ENCODE assay signal across 12 cellular contexts in the genomic region with DNA sequence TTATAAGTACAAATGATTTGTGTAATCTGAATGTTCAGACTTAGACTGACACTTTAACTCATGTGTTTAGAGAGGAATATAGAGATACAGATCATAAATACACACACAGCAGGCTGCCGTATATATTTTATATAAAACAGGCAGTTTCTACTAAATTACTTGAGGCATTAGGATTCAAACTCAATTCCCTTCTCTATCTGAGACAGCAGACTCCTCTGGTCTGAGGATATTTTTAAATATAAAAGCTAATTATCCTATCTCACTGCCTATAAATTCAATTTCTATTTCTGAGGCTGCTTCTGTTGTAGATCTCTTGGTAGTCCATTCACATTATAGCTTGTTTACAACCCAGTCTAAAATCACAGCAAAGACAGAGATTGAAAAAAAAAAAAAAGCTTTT.
"Had no signal": no experiment of that assay in that cellular context is flagged by ENCODE, and none has a peak within 500 bp of the region (broad histone marks: within the 10 kb centered on the region; RNA-seq: fewer than 3 reads in every experiment).

No MANE protein-coding gene starts in this region.

- H3K4me1 ChIP-seq: neural progenitor cell had no signal

- FAIRE-seq: colon had no signal

- H3K27ac Mint-ChIP-seq: neural progenitor cell; stimulated activated effector memory CD8-positive, alpha-beta T cell treated with anti-CD3 and anti-CD28 coated beads, Interleukin-12 subunit alpha, Interleukin-12 subunit beta, amount 100 ng/mL, for 72 hours had no signal

- H3K9me3 Mint-ChIP-seq: stimulated activated effector memory CD8-positive, alpha-beta T cell treated with anti-CD3 and anti-CD28 coated beads, Interleukin-12 subunit alpha, Interleukin-12 subunit beta, amount 100 ng/mL, for 72 hours had no signal

- H3K4me3 ChIP-seq: neural progenitor cell, ovary, sigmoid colon had no signal

- H3K4me3 Mint-ChIP-seq: neural progenitor cell; stimulated activated effector memory CD8-positive, alpha-beta T cell treated with anti-CD3 and anti-CD28 coated beads, Interleukin-12 subunit alpha, Interleukin-12 subunit beta, amount 100 ng/mL, for 72 hours had no signal

- H3K36me3 Mint-ChIP-seq: neural progenitor cell; stimulated activated effector memory CD8-positive, alpha-beta T cell treated with anti-CD3 and anti-CD28 coated beads, Interleukin-12 subunit alpha, Interleukin-12 subunit beta, amount 100 ng/mL, for 72 hours had no signal

- DNase-seq: activated CD4-positive, alpha-beta T cell treated with anti-CD3 and anti-CD28 coated beads, Interleukin-2, amount 50 U/mL, for 48 hours; activated naive CD4-positive, alpha-beta T cell treated with anti-CD3 and anti-CD28 coated beads, Interleukin-2, amount 50 U/mL, for 16 hours; amniotic stem cell; ovary; sigmoid colon; stimulated activated CD4-positive, alpha-beta T cell treated with anti-CD3 and anti-CD28 coated beads, Interleukin-12 subunit alpha, Interleukin-12 subunit beta, amount 100 ng/mL, for 4 hours; stimulated activated CD4-positive, alpha-beta T cell treated with anti-CD3 and anti-CD28 coated beads, Interleukin-2, amount 100 ng/mL, for 24 hours; T1000; WERI-Rb-1 had no signal

- H3K36me3 ChIP-seq: neural progenitor cell, ovary, sigmoid colon, WERI-Rb-1 had no signal

- ATAC-seq: stimulated activated effector memory CD8-positive, alpha-beta T cell treated with anti-CD3 and anti-CD28 coated beads, Interleukin-12 subunit alpha, Interleukin-12 subunit beta, amount 100 ng/mL, for 72 hours had no signal

- H3K9me3 ChIP-seq: ovary, sigmoid colon had no signal

- H3K27me3 ChIP-seq: neural progenitor cell, ovary, sigmoid colon had no signal

- H3K27ac ChIP-seq: neural progenitor cell, WERI-Rb-1 had no signal
